ENCODE assay signal across 2 cellular contexts in the genomic region with DNA sequence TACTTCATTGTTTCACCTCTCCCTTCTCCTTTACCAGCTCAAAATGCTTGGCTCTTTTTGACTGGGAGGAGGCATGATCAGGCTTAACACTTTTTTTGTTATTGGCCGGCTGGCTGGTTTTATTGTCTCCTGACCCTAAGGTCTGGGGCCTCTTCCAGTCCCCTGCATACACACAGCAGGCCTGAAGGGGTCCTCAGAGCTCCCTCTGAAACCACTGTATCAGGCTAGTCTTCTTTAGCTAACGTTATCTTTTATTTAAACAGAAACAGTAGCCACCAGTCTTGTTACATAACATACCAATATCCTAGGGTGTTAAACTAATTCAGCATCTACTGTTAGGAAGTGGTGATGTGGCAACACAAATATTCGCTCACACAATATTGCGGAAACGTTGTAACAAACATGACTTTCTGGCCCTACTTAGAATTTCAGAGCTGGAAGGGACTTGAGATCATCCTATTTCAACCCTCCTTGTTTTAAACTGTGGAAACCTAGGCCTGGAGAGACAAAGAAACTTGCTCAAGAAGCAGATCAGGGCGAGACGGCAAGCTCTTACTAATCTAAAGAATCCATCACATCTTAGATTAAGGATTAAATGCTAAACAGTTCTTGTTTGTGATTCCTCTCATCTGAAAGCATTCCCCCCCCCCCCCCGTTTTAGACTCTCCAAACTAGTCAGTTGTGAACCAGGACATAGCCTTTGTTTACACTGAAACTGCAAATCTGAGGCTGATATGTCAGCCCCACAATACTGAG.
A peak's percentile ranks its signal among the peaks of the same experiment; 100 is the strongest.
TF ChIP-seq lines count a peak whose summit lies in the region.

No MANE protein-coding gene starts in this region.

TF ChIP-seq in A549, 52 proteins besides CTCF, POLR2A, EP300 and RAD21:
- TF ChIP-seq, protein P1, sequence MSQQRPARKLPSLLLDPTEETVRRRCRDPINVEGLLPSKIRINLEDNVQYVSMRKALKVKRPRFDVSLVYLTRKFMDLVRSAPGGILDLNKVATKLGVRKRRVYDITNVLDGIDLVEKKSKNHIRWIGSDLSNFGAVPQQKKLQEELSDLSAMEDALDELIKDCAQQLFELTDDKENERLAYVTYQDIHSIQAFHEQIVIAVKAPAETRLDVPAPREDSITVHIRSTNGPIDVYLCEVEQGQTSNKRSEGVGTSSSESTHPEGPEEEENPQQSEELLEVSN (IDR thresholded peaks at IDR 0.05; ENCODE audit: borderline replicate concordance, low read depth): no peak
- TF ChIP-seq SMC3 (IDR thresholded peaks at IDR 0.05) (peak; percentile 72), JUN (IDR thresholded peaks at IDR 0.05) (no peak), CEBPB (IDR thresholded peaks at IDR 0.05) (peak; percentile 7 to 42; a peak in 1 of 4 replicates), ZNF302 (CRISPR knock-in tag; IDR thresholded peaks at IDR 0.05) (no peak), HOXA7 (CRISPR knock-in tag; IDR thresholded peaks at IDR 0.05) (no peak), POLR2AphosphoS2 (conservative IDR thresholded peaks at IDR 0.05; ENCODE audit: low read length) (no peak), KDM1A (IDR thresholded peaks at IDR 0.05; ENCODE audit: low read depth) (no peak), KDM5A (IDR thresholded peaks at IDR 0.05) (no peak), ZFP36 (IDR thresholded peaks at IDR 0.05; ENCODE audit: borderline replicate concordance, partially characterized antibody) (no peak), FOSL2 (IDR thresholded peaks at IDR 0.05) (no peak), FOSL2 (CRISPR knock-in tag; IDR thresholded peaks at IDR 0.05) (no peak), MYC (IDR thresholded peaks at IDR 0.05; ENCODE audit: borderline replicate concordance, low read length) (0 out of 2 replicates have a peak, but pooled peaks have one; percentile 38), HEYL (CRISPR knock-in tag; IDR thresholded peaks at IDR 0.05) (no peak), PHF8 (IDR thresholded peaks at IDR 0.05; ENCODE audit: borderline replicate concordance, low read depth) (no peak), NFE2L2 (conservative IDR thresholded peaks at IDR 0.05; ENCODE audit: low read length) (no peak)
TF ChIP-seq in A549: peak in this region for 3.

TF ChIP-seq in SK-N-SH, 30 proteins besides CTCF, POLR2A, EP300 and RAD21 (continued from another document):
- TF ChIP-seq, protein P2, sequence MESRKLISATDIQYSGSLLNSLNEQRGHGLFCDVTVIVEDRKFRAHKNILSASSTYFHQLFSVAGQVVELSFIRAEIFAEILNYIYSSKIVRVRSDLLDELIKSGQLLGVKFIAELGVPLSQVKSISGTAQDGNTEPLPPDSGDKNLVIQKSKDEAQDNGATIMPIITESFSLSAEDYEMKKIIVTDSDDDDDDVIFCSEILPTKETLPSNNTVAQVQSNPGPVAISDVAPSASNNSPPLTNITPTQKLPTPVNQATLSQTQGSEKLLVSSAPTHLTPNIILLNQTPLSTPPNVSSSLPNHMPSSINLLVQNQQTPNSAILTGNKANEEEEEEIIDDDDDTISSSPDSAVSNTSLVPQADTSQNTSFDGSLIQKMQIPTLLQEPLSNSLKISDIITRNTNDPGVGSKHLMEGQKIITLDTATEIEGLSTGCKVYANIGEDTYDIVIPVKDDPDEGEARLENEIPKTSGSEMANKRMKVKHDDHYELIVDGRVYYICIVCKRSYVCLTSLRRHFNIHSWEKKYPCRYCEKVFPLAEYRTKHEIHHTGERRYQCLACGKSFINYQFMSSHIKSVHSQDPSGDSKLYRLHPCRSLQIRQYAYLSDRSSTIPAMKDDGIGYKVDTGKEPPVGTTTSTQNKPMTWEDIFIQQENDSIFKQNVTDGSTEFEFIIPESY (IDR thresholded peaks at IDR 0.05; ENCODE audit: borderline replicate concordance, low read depth): no peak
TF ChIP-seq in SK-N-SH: peak in this region for 5.
